ENCODE assay signal across 21 cellular contexts in the genomic region with DNA sequence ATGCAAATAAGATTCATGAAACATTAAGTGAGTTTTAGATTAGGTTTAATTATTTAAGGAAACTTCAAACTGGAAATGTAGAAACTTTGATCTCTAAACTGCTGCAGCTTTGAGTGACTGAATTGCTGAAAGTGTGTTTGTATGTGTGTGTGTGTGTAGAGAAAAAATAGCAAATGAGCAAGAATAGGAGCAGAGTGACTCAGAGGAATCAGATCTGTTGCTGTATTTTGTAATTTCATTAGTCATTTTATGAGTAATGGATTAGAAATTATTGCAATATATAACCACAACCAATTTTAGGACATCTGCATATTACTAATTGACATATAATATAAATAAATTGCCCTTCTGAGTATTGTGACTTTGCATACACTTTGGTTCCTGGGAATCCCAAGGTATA. TPM values are rescaled to one million over a fixed set of nuclear protein-coding genes. Genes with fewer than 3 reads are reported as not detected.
A peak's percentile ranks its signal among the peaks of the same experiment; 100 is the strongest.
DNase-seq lines count a peak whose midpoint lies in the region; ATAC-seq and TF ChIP-seq lines count a peak whose summit lies in the region.
"Had no signal": no experiment of that assay in that cellular context is flagged by ENCODE, and none has a peak within 500 bp of the region (broad histone marks: within the 10 kb centered on the region; RNA-seq: fewer than 3 reads in every experiment).

No MANE protein-coding gene starts in this region.

- no peak overlapping the region for H3K4me3 ChIP-seq in retinal pigment epithelial cell (ENCODE audit: low read length)
- H3K4me3 ChIP-seq: left ventricle myocardium inferior, skin epidermis, stomach had no signal

- TF ChIP-seq CTCF in retinal pigment epithelial cell (conservative IDR thresholded peaks at IDR 0.05; ENCODE audit: low read depth, low read length): no peak

- no peak for ATAC-seq in T-helper 17 cell
- ATAC-seq: activated T-cell treated with anti-CD3 and anti-CD28 coated beads, Interleukin-2, amount 50 U/mL, for 4 hours had no signal

- H3K27me3 Mint-ChIP-seq in T-helper 17 cell: peaks cover 30% of the 10 kb centered on the region

- no peaks in the 10 kb centered on the region for H3K9me3 ChIP-seq in T-helper 17 cell (ENCODE audit: control insufficient read depth, low read length, poor library complexity, severe bottlenecking)
- H3K9me3 ChIP-seq: stomach had no signal

- no peaks in the 10 kb centered on the region for H3K36me3 Mint-ChIP-seq in T-helper 17 cell (ENCODE audit: low read depth)
- H3K36me3 Mint-ChIP-seq: CD8-positive, alpha-beta memory T cell had no signal

- H3K4me1 Mint-ChIP-seq in T-helper 17 cell: no peaks in the 10 kb centered on the region
- H3K4me1 Mint-ChIP-seq: activated CD4-positive, alpha-beta T cell treated with anti-CD3 and anti-CD28 coated beads, Interleukin-2, amount 10 ng/mL, durations not matched to agents 7 days and 5 days; CD8-positive, alpha-beta memory T cell had no signal

- peak overlapping the region; percentile 43 for H3K27ac ChIP-seq in epithelial cell of prostate
- H3K27ac ChIP-seq: KMS-11, left ventricle myocardium inferior, stomach had no signal

- peak; percentile 22 for DNase-seq in GM04503 (ENCODE audit: low read depth)
- DNase-seq in LHCN-M2 (ENCODE audit: low read depth): peak; percentile 87
- peak; percentile 87 for DNase-seq in epithelial cell of prostate (ENCODE audit: low read depth, low spot score)
- peak; percentile 60 for DNase-seq in retinal pigment epithelial cell (ENCODE audit: low read depth)
- DNase-seq in effector CD8-positive, alpha-beta T cell (lab: John Stamatoyannopoulos, UW): no peak
- DNase-seq in T-helper 17 cell: no peak
- DNase-seq in NCI-H524 (lab: John Stamatoyannopoulos, UW): no peak
- no peak for DNase-seq in cerebellum (ENCODE audit: low spot score)
- DNase-seq: activated CD4-positive, alpha-beta T cell treated with anti-CD3 and anti-CD28 coated beads, Interleukin-2, amount 10 ng/mL, durations not matched to agents 7 days and 5 days; activated T-cell treated with anti-CD3 and anti-CD28 coated beads, Interleukin-2, amount 50 U/mL, for 4 hours; anterior cingulate cortex; CD8-positive, alpha-beta memory T cell; effector CD4-positive, alpha-beta T cell; GF-D8; left ventricle myocardium inferior; NCI-H187 treated with DMSO at 0.1 percent for 48 hours; nephron progenitor cell; stomach had no signal

- H3K4me3 Mint-ChIP-seq in T-helper 17 cell: no peak overlapping the region
- H3K4me3 Mint-ChIP-seq: activated CD4-positive, alpha-beta T cell treated with anti-CD3 and anti-CD28 coated beads, Interleukin-2, amount 10 ng/mL, durations not matched to agents 7 days and 5 days; activated T-cell treated with anti-CD3 and anti-CD28 coated beads, Interleukin-2, amount 50 U/mL, for 4 hours; CD8-positive, alpha-beta memory T cell; nephron progenitor cell; T-helper 2 cell treated with Interferon-gamma antibody and Interleukin-4, amounts not matched to agents 5 μg/mL and 100 μg/mL, for 36 hours had no signal

- H3K27ac Mint-ChIP-seq in T-helper 17 cell: no peak overlapping the region
- H3K27ac Mint-ChIP-seq: activated CD4-positive, alpha-beta T cell treated with anti-CD3 and anti-CD28 coated beads, Interleukin-2, amount 10 ng/mL, durations not matched to agents 7 days and 5 days; nephron progenitor cell; T-helper 2 cell treated with Interferon-gamma antibody and Interleukin-4, amounts not matched to agents 5 μg/mL and 100 μg/mL, for 36 hours had no signal

RNA-seq across cellular contexts. Expression of gene SLC9A9, which starts 52.8 kb away (rescaled TPM):
- total RNA-seq in LHCN-M2 (2014; rRNA removed) (7.9 and 8.4 TPM in 2 replicates), T-helper 17 cell (10 to 100 TPM; 25.3 to 31.8 TPM), cerebellum (14.4 TPM)
- polyA plus RNA-seq in LHCN-M2 (2012): 3.6 TPM

Comparison
In these comparisons a context has a peak if more than half of its experiments do, and no peak if none do; other contexts are left out.
1. DNase-seq: peak in GM04503 (single experiment), LHCN-M2 (single experiment), epithelial cell of prostate (single experiment) and retinal pigment epithelial cell (single experiment); none in effector CD8-positive, alpha-beta T cell (single experiment), T-helper 17 cell (0 of 3), NCI-H524 (0 of 2) and cerebellum (single experiment).